ENCODE assay signal across 7 cellular contexts in the genomic region with DNA sequence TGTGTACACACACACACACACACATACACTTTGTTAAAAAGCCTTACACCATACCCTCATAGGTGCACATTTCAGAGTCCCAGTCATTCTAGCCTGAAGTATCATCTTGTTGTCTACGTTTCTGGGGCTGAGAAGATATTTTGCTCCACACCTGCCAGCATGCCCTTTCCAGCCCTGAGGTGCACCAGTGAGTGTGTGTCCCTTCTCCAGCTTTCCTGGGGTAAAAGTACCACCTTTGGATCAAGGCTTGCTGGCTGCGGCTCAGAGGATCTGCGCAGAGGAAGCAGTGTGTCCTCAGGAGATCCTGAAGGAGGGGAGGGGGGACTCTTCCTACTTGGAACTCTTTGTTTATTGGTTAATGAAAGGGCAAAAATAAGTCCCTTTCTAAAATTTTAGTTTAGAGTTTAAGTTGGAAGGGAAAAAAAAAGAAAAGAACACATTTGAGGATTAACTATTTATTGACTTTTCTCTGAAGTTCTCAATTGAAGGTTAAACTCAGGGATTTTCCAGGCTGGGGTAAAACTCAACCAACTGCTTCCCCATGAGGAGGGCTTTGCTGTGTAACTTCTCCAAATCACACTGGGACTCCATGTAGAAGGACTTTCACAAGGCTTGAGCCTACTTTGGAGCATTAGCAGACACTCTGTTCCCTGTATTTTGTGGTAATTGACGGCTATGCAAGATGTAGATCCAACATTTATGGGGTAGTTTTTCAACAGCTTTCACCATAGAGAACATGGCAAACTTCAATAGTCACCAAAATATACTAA.
DNase-seq lines count a peak whose midpoint lies in the region; ATAC-seq and TF ChIP-seq lines count a peak whose summit lies in the region.

No MANE protein-coding gene starts in this region.

- no peak for ATAC-seq in activated CD8-positive, alpha-beta T cell treated with anti-CD3 and anti-CD28 coated beads for 36 hours
- ATAC-seq in HG02885 (IDR thresholded peaks at IDR 0.05; ENCODE audit: poor library complexity, unreplicated experiment), result no peak

- intact Hi-C loops in activated CD8-positive, alpha-beta T cell treated with anti-CD3 and anti-CD28 coated beads for 36 hours (cut with micrococcal nuclease), result loop anchor here (2.0 kb wide), 1 partner anchor 111 kb away; no protein-coding TSS in a partner anchor

- no peaks in the 10 kb centered on the region for H3K36me3 ChIP-seq in H7 (replicated peaks; ENCODE audit: control insufficient read depth, insufficient read depth, low read length)
- H3K36me3 ChIP-seq in stomach smooth muscle (ENCODE audit: control insufficient read depth in 2 of 2, insufficient read depth in 2 of 2, low read length in 2 of 2), result no peaks in the 10 kb centered on the region

- H3K9ac ChIP-seq in stomach smooth muscle (ENCODE audit: low read length in 2 of 2), result peak overlapping the region; percentile 13 to 55

- no peak for TF ChIP-seq CTCF in activated CD8-positive, alpha-beta T cell treated with anti-CD3 and anti-CD28 coated beads for 36 hours (IDR thresholded peaks at IDR 0.05)

- no peaks in the 10 kb centered on the region for H3K9me3 ChIP-seq in stomach smooth muscle (ENCODE audit: control insufficient read depth in 2 of 2, low read length in 2 of 2)

- no peak for DNase-seq in H7
- DNase-seq in activated CD8-positive, alpha-beta T cell treated with anti-CD3 and anti-CD28 coated beads for 36 hours, result no peak
- DNase-seq in COLO829 (ENCODE audit: low spot score), result no peak
- DNase-seq in NOMO-1 (lab: John Stamatoyannopoulos, UW; ENCODE audit: unreplicated experiment in 2 of 2), result no peak

- H3K27me3 ChIP-seq in H7 (ENCODE audit: control insufficient read depth, insufficient read depth, low read length) (no peaks in the 10 kb centered on the region), stomach smooth muscle (ENCODE audit: control insufficient read depth in 1 of 2, insufficient read depth in 2 of 2, low read length in 2 of 2) (no peaks in the 10 kb centered on the region)

- H3K27ac ChIP-seq in stomach smooth muscle (ENCODE audit: low read length), result no peak overlapping the region

- no peaks in the 10 kb centered on the region for H3K27me3 Mint-ChIP-seq in activated CD8-positive, alpha-beta T cell treated with anti-CD3 and anti-CD28 coated beads for 36 hours

- peaks cover 57% of the 10 kb centered on the region for H3K36me3 Mint-ChIP-seq in activated CD8-positive, alpha-beta T cell treated with anti-CD3 and anti-CD28 coated beads for 36 hours (ENCODE audit: low read depth)

- H3K4me3 Mint-ChIP-seq in activated CD8-positive, alpha-beta T cell treated with anti-CD3 and anti-CD28 coated beads for 36 hours, result peak overlapping the region; percentile 99

- CTCF ChIA-PET in activated CD8-positive, alpha-beta T cell treated with anti-CD3 and anti-CD28 coated beads for 36 hours (lab: Charles Lee), result interaction anchor here (0.9 to 4.8 kb wide), 12 partner anchors 8 to 112 kb away, joined by 3 to 46 read pairs (median 10); no protein-coding TSS in a partner anchor

- H3K4me1 ChIP-seq in stomach smooth muscle (ENCODE audit: control insufficient read depth, insufficient read depth, low read length), result peaks cover 3% of the 10 kb centered on the region

- no peaks in the 10 kb centered on the region for H3K9me3 Mint-ChIP-seq in activated CD8-positive, alpha-beta T cell treated with anti-CD3 and anti-CD28 coated beads for 36 hours

- H3K4me1 Mint-ChIP-seq in activated CD8-positive, alpha-beta T cell treated with anti-CD3 and anti-CD28 coated beads for 36 hours (ENCODE audit: low read depth), result peaks cover 55% of the 10 kb centered on the region

- peak overlapping the region; percentile 98 for H3K27ac Mint-ChIP-seq in activated CD8-positive, alpha-beta T cell treated with anti-CD3 and anti-CD28 coated beads for 36 hours

- POLR2A ChIA-PET in activated CD8-positive, alpha-beta T cell treated with anti-CD3 and anti-CD28 coated beads for 36 hours (lab: Charles Lee), result interaction anchor here (1.0 to 7.2 kb wide), 14 partner anchors 11 to 111 kb away, joined by 3 to 69 read pairs (median 20); no protein-coding TSS in a partner anchor

- H3K4me3 ChIP-seq in H7 (ENCODE audit: insufficient read depth, low read depth, low read length) (peak overlapping the region; percentile 32; the same call in 1 of the 2 replicates), iPS-11a (ENCODE audit: low read depth, low read length) (peak overlapping the region; percentile 60), stomach smooth muscle (ENCODE audit: low read length in 2 of 2) (peak overlapping the region; percentile 28 to 83)
